20 cellular contexts compared by ENCODE assay signal in genomic region chrX:8967471-8967870, GRCh38.
"Had no signal": no experiment of that assay in that cellular context is flagged by ENCODE, and none has a peak within 500 bp of the region (broad histone marks: within the 10 kb centered on the region; RNA-seq: fewer than 3 reads in every experiment).

No MANE protein-coding gene starts in this region.

- H3K27me3 ChIP-seq: SJSA1 had no signal

- DNase-seq: IMR-90, Karpas-422, KG1, MM.1S, NCI-H1092 treated with DMSO at 0.1 percent for 48 hours, NCI-H1436, NCI-H187, NCI-H2029, NCI-H2081 treated with DMSO at 0.1 percent for 48 hours, NCI-H2227 treated with DMSO at 0.1 percent for 48 hours, NCI-H446, NCI-H510A, NCI-H524 treated with DMSO at 0.1 percent for 48 hours, NCI-H69, NCI-H774, Right ventricle myocardium superior, RPMI8226, SIG-M5 had no signal

- H3K36me3 ChIP-seq: SJSA1 had no signal

- H3K4me3 ChIP-seq: SJSA1, SK-N-MC had no signal

- H3K27ac ChIP-seq: SJSA1, SK-N-MC had no signal

- H3K4me1 ChIP-seq: SJSA1 had no signal

- H3K9me3 ChIP-seq: SJSA1 had no signal
